8 cellular contexts compared by ENCODE assay signal in the genomic region with DNA sequence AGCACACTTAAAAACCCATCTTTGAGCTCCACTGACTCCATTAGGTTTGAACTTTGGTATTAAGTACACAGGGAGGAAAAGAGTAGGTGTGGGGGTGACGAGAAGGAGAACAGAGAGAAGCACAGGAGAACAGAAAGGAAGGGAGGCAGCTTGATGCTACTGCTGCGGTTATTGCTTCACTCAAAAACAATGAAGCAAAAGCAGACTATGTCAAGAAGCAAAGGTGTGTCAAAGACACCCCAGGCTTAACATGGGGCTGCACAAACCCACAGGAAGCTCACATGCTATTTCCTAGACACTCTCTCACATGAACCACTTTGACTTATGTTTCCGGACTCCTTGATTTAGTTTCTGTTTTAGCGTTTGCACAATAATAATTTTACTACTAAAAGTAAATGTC.
A peak's percentile ranks its signal among the peaks of the same experiment; 100 is the strongest.
DNase-seq lines count a peak whose midpoint lies in the region; ATAC-seq and TF ChIP-seq lines count a peak whose summit lies in the region.

No MANE protein-coding gene starts in this region.

- in situ Hi-C loops in GM13976 (cut with MboI; ENCODE audit: low sequenced_read_pairs, unreplicated experiment) = no loop called here

- no peak overlapping the region for H3K4me3 Mint-ChIP-seq in type B pancreatic cell

- peaks cover 8% of the 10 kb centered on the region for H3K4me1 Mint-ChIP-seq in type B pancreatic cell (ENCODE audit: unreplicated experiment)

- peaks cover 3% of the 10 kb centered on the region for H3K36me3 Mint-ChIP-seq in type B pancreatic cell

- peak; percentile 83 for ATAC-seq in HG02798 (IDR thresholded peaks at IDR 0.05; ENCODE audit: poor library complexity, unreplicated experiment)
- no peak for ATAC-seq in omental fat pad (ENCODE audit: low FRiP score)

- no peak overlapping the region for H3K27ac Mint-ChIP-seq in type B pancreatic cell

- TF ChIP-seq CTCF in GM13976 (IDR thresholded peaks at IDR 0.05; ENCODE audit: borderline replicate concordance, control extremely low read depth, extremely low read depth, insufficient read depth, missing control alignments) (no peak), type B pancreatic cell (conservative IDR thresholded peaks at IDR 0.05) (no peak), omental fat pad (IDR thresholded peaks at IDR 0.05) (no peak)

- no peaks in the 10 kb centered on the region for H3K9me3 Mint-ChIP-seq in type B pancreatic cell

- DNase-seq in GM13976 (ENCODE audit: low spot score) (peak; percentile 42), T-helper 1 cell (peak in 4 of 5 donors; percentile 38 to 95 (median 56)), germinal center (ENCODE audit: low spot score) (peak; percentile 9), type B pancreatic cell (ENCODE audit: extremely low spot score, unreplicated experiment) (no peak), omental fat pad (ENCODE audit: low spot score) (no peak), GDM1 (lab: John Stamatoyannopoulos, UW) (no peak), NCI-H2029 (lab: John Stamatoyannopoulos, UW) (no peak)

- peaks cover 7% of the 10 kb centered on the region for H3K27me3 Mint-ChIP-seq in type B pancreatic cell

Comparison
In these comparisons a context has a peak if more than half of its experiments do, and no peak if none do; other contexts are left out.
1. DNase-seq: peak in GM13976 (single experiment), T-helper 1 cell (4 of 5) and germinal center (single experiment); none in type B pancreatic cell (single experiment), omental fat pad (single experiment), GDM1 (single experiment) and NCI-H2029 (single experiment).